In genomic region chr6:36563237-36563927, GRCh38 we compare ENCODE assay signal across 27 cellular contexts. TPM values are rescaled to one million over a fixed set of nuclear protein-coding genes. Genes with fewer than 3 reads are reported as not detected.
DNase-seq lines count a peak whose midpoint lies in the region; ATAC-seq and TF ChIP-seq lines count a peak whose summit lies in the region.
"Had no signal": no experiment of that assay in that cellular context is flagged by ENCODE, and none has a peak within 500 bp of the region (broad histone marks: within the 10 kb centered on the region; RNA-seq: fewer than 3 reads in every experiment).

No MANE protein-coding gene starts in this region.

- 20 to 25% methylated on average over 1 to 3 of the region's 3 CpGs for WGBS in endodermal cell (ENCODE audit: insufficient coverage in 1 of 2, insufficient read length in 1 of 2), 2 experiments
- no CpG with 5 or more reads among the region's 3 CpGs for WGBS in neuronal stem cell (ENCODE audit: extremely low coverage in 2 of 2, insufficient read length in 2 of 2, insufficient replicate concordance in 1 of 2), 2 donors

- no peak overlapping the region for H3K18ac ChIP-seq in neuronal stem cell (ENCODE audit: low read length)

- H3K4me1 ChIP-seq in OCI-LY7 (ENCODE audit: insufficient read depth, low read length, poor library complexity, severe bottlenecking): peaks cover 14% of the 10 kb centered on the region
- peaks cover 6% of the 10 kb centered on the region for H3K4me1 ChIP-seq in endodermal cell (ENCODE audit: control insufficient read depth, insufficient read depth, low read length)
- no peaks in the 10 kb centered on the region for H3K4me1 ChIP-seq in neuronal stem cell (ENCODE audit: control insufficient read depth in 2 of 2, insufficient read depth in 1 of 2, low read depth in 1 of 2, low read length in 2 of 2)
- H3K4me1 ChIP-seq: gastrocnemius medialis, vagina had no signal

- H3K23ac ChIP-seq in neuronal stem cell (ENCODE audit: low read depth, low read length, poor library complexity): no peak overlapping the region

- H3K4me1 Mint-ChIP-seq in HFFc6 (ENCODE audit: low read depth) (peaks cover 31% of the 10 kb centered on the region), endodermal cell (peaks cover 29% of the 10 kb centered on the region)
- H3K4me1 Mint-ChIP-seq: activated CD4-positive, alpha-beta T cell treated with anti-CD3 and anti-CD28 coated beads for 36 hours had no signal

- H3K27me3 ChIP-seq in endodermal cell (ENCODE audit: control insufficient read depth, insufficient read depth, low read length, poor library complexity, severe bottlenecking) (no peaks in the 10 kb centered on the region), neuronal stem cell (ENCODE audit: control insufficient read depth in 3 of 3, insufficient read depth in 3 of 3, low read depth in 1 of 3, low read length in 3 of 3) (peaks cover 0 to 8% (median 2%) of the 10 kb centered on the region in 3 experiments)
- H3K27me3 ChIP-seq: gastrocnemius medialis, vagina had no signal

- no peak overlapping the region for H3K4ac ChIP-seq in neuronal stem cell (ENCODE audit: low read length)

- H3K4me2 ChIP-seq in OCI-LY7 (ENCODE audit: low read length): no peak overlapping the region
- H3K4me2 ChIP-seq in neuronal stem cell (ENCODE audit: insufficient read depth, low read length, poor library complexity, severe bottlenecking): no peak overlapping the region
- H3K4me2 ChIP-seq: KMS-11 had no signal

- H3K14ac ChIP-seq in neuronal stem cell (ENCODE audit: low read length): no peak overlapping the region

- CTCF ChIA-PET in OCI-LY7 (lab: Charles Lee; ENCODE audit: unreplicated experiment): interaction anchor here (0.6 kb wide), 1 partner anchor 13 kb away, joined by 3 read pairs; no protein-coding TSS in a partner anchor

- H4K91ac ChIP-seq in neuronal stem cell (ENCODE audit: low read depth, low read length, poor library complexity): no peak overlapping the region

- H2AK5ac ChIP-seq in neuronal stem cell (ENCODE audit: low read depth, low read length): no peak overlapping the region

- H3K4me3 Mint-ChIP-seq in HFFc6 (no peak overlapping the region), endodermal cell (no peak overlapping the region)
- H3K4me3 Mint-ChIP-seq: activated CD4-positive, alpha-beta T cell treated with anti-CD3 and anti-CD28 coated beads for 36 hours; CD4-positive, alpha-beta T cell had no signal

- intact Hi-C loops in OCI-LY7 (cut with micrococcal nuclease; ENCODE audit: unreplicated experiment): no loop called here

- H3K79me2 ChIP-seq in OCI-LY7 (ENCODE audit: insufficient read depth, low read depth, low read length): no peaks in the 10 kb centered on the region

- H2BK15ac ChIP-seq in neuronal stem cell (ENCODE audit: low read length): no peak overlapping the region

- H3K9ac ChIP-seq in endodermal cell (ENCODE audit: extremely low read depth, low read length, poor library complexity, severe bottlenecking) (peak overlapping the region; percentile 13), neuronal stem cell (ENCODE audit: low read depth, low read length, poor library complexity) (no peak overlapping the region)
- H3K9ac ChIP-seq: KMS-11 had no signal

- H3K27ac Mint-ChIP-seq in HFFc6 (0 out of 2 replicates have a peak overlapping the region, but pooled peaks have one; percentile 5), endodermal cell (peak overlapping the region; percentile 93)
- H3K27ac Mint-ChIP-seq: activated CD4-positive, alpha-beta T cell treated with anti-CD3 and anti-CD28 coated beads for 36 hours; activated naive CD4-positive, alpha-beta T cell treated with anti-CD3 and anti-CD28 coated beads, Interleukin-2, amount 50 U/mL, for 72 hours; CD4-positive, alpha-beta T cell had no signal

- TF ChIP-seq CTCF in HFFc6 (IDR thresholded peaks at IDR 0.05) (no peak), OCI-LY7 (conservative IDR thresholded peaks at IDR 0.05; ENCODE audit: low read length) (no peak), endodermal cell (conservative IDR thresholded peaks at IDR 0.05) (no peak)

- no peaks in the 10 kb centered on the region for H3K36me3 Mint-ChIP-seq in HFFc6 (ENCODE audit: low read depth)
- no peaks in the 10 kb centered on the region for H3K36me3 Mint-ChIP-seq in endodermal cell (ENCODE audit: low read depth)
- H3K36me3 Mint-ChIP-seq: activated naive CD4-positive, alpha-beta T cell treated with anti-CD3 and anti-CD28 coated beads, Interleukin-2, amount 50 U/mL, for 72 hours had no signal

- H3K9me3 Mint-ChIP-seq in HFFc6: no peaks in the 10 kb centered on the region
- no peaks in the 10 kb centered on the region for H3K9me3 Mint-ChIP-seq in endodermal cell
- H3K9me3 Mint-ChIP-seq: activated naive CD4-positive, alpha-beta T cell treated with anti-CD3 and anti-CD28 coated beads, Interleukin-2, amount 50 U/mL, for 72 hours; CD4-positive, alpha-beta T cell had no signal

- H2AFZ ChIP-seq in OCI-LY7 (ENCODE audit: low read length): peak overlapping the region; percentile 40; the same call in 1 of the 2 replicates
- peak overlapping the region; percentile 60 for H2AFZ ChIP-seq in neuronal stem cell (ENCODE audit: low read length)

- no peak overlapping the region for H2BK5ac ChIP-seq in neuronal stem cell (ENCODE audit: low read length)

- H3K79me1 ChIP-seq in neuronal stem cell (ENCODE audit: low read depth, low read length): no peaks in the 10 kb centered on the region

- no peak for ATAC-seq in GM21786 (IDR thresholded peaks at IDR 0.05; ENCODE audit: unreplicated experiment)
- ATAC-seq: activated CD4-positive, alpha-beta T cell treated with anti-CD3 and anti-CD28 coated beads for 36 hours; activated naive CD4-positive, alpha-beta T cell treated with anti-CD3 and anti-CD28 coated beads, Interleukin-2, amount 50 U/mL, for 72 hours; gastrocnemius medialis; lower lobe of right lung had no signal

- POLR2A ChIA-PET in OCI-LY7 (lab: Charles Lee): interaction anchor here (0.5 to 0.9 kb wide), 2 partner anchors 9 to 23 kb away, joined by 3 to 4 read pairs; no protein-coding TSS in a partner anchor

- no TSS peak for BruUV-seq in OCI-LY7 (replicated peaks; lab: Mats Ljungman, UMichigan)

- H4K8ac ChIP-seq in neuronal stem cell (ENCODE audit: low read depth, low read length): no peak overlapping the region

- H3K27me3 Mint-ChIP-seq in HFFc6 (ENCODE audit: insufficient read depth): 0 out of 2 replicates have a peak, but pooled peaks cover 1% of the 10 kb centered on the region
- peaks cover 2% of the 10 kb centered on the region for H3K27me3 Mint-ChIP-seq in endodermal cell (ENCODE audit: insufficient read depth)
- H3K27me3 Mint-ChIP-seq: activated CD4-positive, alpha-beta T cell treated with anti-CD3 and anti-CD28 coated beads for 36 hours; CD4-positive, alpha-beta T cell had no signal

- DNase-seq in HFFc6 (no peak), OCI-LY7 (ENCODE audit: low spot score) (no peak), endodermal cell (peak; percentile 73), neuronal stem cell (ENCODE audit: low spot score) (no peak), NCI-H2029 (lab: John Stamatoyannopoulos, UW) (no peak), RKO (ENCODE audit: low spot score) (no peak)
- DNase-seq: activated CD4-positive, alpha-beta T cell treated with anti-CD3 and anti-CD28 coated beads for 36 hours; aorta; CD4-positive, alpha-beta T cell; DMS53; erythroblast; gastrocnemius medialis; GDM1; kidney; lower lobe of right lung; NCI-H1105; NCI-H2107; NCI-H526; nucleus accumbens; stimulated activated CD4-positive, alpha-beta T cell treated with anti-CD3 and anti-CD28 coated beads, Interleukin-4, amount 100 ng/mL, for 24 hours; stimulated activated naive CD4-positive, alpha-beta T cell treated with Interleukin-2 at 50 U/mL for 16 hours; SW 1271 had no signal

- no peaks in the 10 kb centered on the region for H3K9me3 ChIP-seq in OCI-LY7 (ENCODE audit: low read length)
- H3K9me3 ChIP-seq in endodermal cell (ENCODE audit: control insufficient read depth, low read length): no peaks in the 10 kb centered on the region
- no peaks in the 10 kb centered on the region for H3K9me3 ChIP-seq in neuronal stem cell (replicated peaks in 1 of 2; ENCODE audit: control insufficient read depth in 2 of 2, insufficient read depth in 1 of 2, low read depth in 1 of 2, low read length in 2 of 2)
- H3K9me3 ChIP-seq: gastrocnemius medialis, lower lobe of right lung, thoracic aorta, vagina had no signal

- H3K9me2 ChIP-seq in OCI-LY7 (ENCODE audit: insufficient read depth, low read length): no peaks in the 10 kb centered on the region

- H3K27ac ChIP-seq in OCI-LY7 (ENCODE audit: low read depth, low read length, poor library complexity, severe bottlenecking) (no peak overlapping the region), endodermal cell (ENCODE audit: low read depth, low read length) (no peak overlapping the region), neuronal stem cell (replicated peaks; ENCODE audit: low read length) (no peak overlapping the region)
- H3K27ac ChIP-seq: gastrocnemius medialis, KMS-11, lower lobe of right lung, thoracic aorta, vagina had no signal

- no peak overlapping the region for H2BK120ac ChIP-seq in neuronal stem cell (ENCODE audit: low read depth, low read length)

- no peaks in the 10 kb centered on the region for H4K20me1 ChIP-seq in OCI-LY7 (ENCODE audit: insufficient read depth, low read length)

- H3K4me3 ChIP-seq in OCI-LY7 (ENCODE audit: low read depth, low read length, poor library complexity, severe bottlenecking) (no peak overlapping the region), endodermal cell (ENCODE audit: low read length) (no peak overlapping the region), neuronal stem cell (ENCODE audit: low read length in 2 of 2) (no peak overlapping the region)
- H3K4me3 ChIP-seq: gastrocnemius medialis, lower lobe of right lung, thoracic aorta, vagina had no signal

- H3K36me3 ChIP-seq in OCI-LY7 (ENCODE audit: insufficient read depth, low read length) (no peaks in the 10 kb centered on the region), endodermal cell (ENCODE audit: control insufficient read depth, insufficient read depth, low read length) (no peaks in the 10 kb centered on the region), neuronal stem cell (replicated peaks in 1 of 2; ENCODE audit: control insufficient read depth in 2 of 2, insufficient read depth in 2 of 2, low read length in 2 of 2) (no peaks in the 10 kb centered on the region)
- H3K36me3 ChIP-seq: gastrocnemius medialis, lower lobe of right lung, thoracic aorta, vagina had no signal

- no peak overlapping the region for H2BK12ac ChIP-seq in neuronal stem cell (ENCODE audit: low read length)

RNA-seq across cellular contexts. Expression of gene STK38, which starts 16.1 kb away (rescaled TPM):
- total RNA-seq in HFFc6 (2021; fragmentation: NEBNext Ultra II Directional; extraction: Animal tissue kit (Norgen Biotek cat#: 25700)): 10 to 100 TPM; 37.4 to 44.9 (median 41.9) TPM
- 22.4 and 29.4 TPM in 2 replicates for total RNA-seq in OCI-LY7 (2014; rRNA removed; shearing (Covaris generic))
- total RNA-seq in OCI-LY7 (2022) (42.5 and 46.5 TPM in 2 replicates), endodermal cell (10 to 100 TPM; 35.2 to 38.3 TPM)
- 29.6 TPM for polyA plus RNA-seq in endodermal cell (2013, experiment 1 of 2)
- polyA plus RNA-seq in endodermal cell (2013, experiment 2 of 2): 28.6 TPM
- 12.3 TPM for polyA plus RNA-seq in neuronal stem cell (2013, experiment 1 of 2)
- 12.3 TPM for polyA plus RNA-seq in neuronal stem cell (2013, experiment 2 of 2)

RNA-seq across cellular contexts. Expression of gene SRSF3, which starts 30.8 kb away (rescaled TPM):
- 100 to 1,000 TPM; 257 to 368 (median 330) TPM for total RNA-seq in HFFc6 (2021; fragmentation: NEBNext Ultra II Directional; extraction: Animal tissue kit (Norgen Biotek cat#: 25700))
- total RNA-seq in OCI-LY7 (2014; rRNA removed; shearing (Covaris generic)): 316 and 557 TPM in 2 replicates
- total RNA-seq in OCI-LY7 (2022) (498 and 539 TPM in 2 replicates), endodermal cell (100 to 1,000 TPM; 493 to 536 TPM)
- 582 TPM for polyA plus RNA-seq in endodermal cell (2013, experiment 1 of 2)
- polyA plus RNA-seq in endodermal cell (2013, experiment 2 of 2): 506 TPM
- 276 TPM for polyA plus RNA-seq in neuronal stem cell (2013, experiment 1 of 2)
- 284 TPM for polyA plus RNA-seq in neuronal stem cell (2013, experiment 2 of 2)
